Comparison of ENCODE assay signal across 8 cellular contexts in the genomic region with DNA sequence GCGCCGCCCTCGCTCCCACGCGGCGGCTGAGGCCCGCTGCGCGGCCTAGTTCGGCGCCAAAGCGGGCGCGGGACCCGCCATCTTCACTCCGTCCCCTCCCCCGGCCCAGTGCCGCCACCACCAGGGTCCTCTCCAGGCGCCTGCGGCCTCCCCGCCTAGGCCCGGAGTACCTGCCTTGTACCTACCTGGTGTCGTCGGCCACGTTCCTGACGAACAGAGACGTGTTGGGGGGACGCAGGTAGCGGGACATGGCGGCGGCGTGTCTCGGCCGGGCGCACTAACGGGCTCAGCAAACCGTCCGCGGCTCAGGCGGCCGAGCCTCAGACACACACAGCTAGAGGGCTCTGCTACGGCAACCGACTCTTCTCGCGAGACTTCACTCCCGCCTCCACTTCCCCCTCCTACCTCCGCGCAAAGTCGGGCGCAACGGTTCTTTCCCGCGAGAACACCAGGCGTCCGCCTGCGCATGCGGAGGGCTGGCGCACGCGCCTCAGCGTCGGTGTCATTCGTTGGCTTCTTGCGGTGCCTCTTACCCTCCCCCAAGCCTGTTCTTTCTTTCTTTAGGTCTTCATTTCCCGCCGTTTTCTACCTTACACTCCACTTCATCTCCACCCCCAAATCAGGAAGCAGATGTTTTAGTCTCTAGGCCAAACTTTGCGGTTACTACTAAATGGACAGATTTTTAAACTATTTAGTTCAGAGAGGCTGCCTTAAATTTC.
DNase-seq lines count a peak whose midpoint lies in the region; ATAC-seq and TF ChIP-seq lines count a peak whose summit lies in the region.

A gene (minus strand): TSS at position 322 of the 719 bp plus-strand sequence. CDS start 72 bp downstream, at position 250.

- TF ChIP-seq CTCF in AG10803 (conservative IDR thresholded peaks at IDR 0.05; ENCODE audit: low read length): peak; percentile 39

- DNase-seq in AG10803 (ENCODE audit: low read depth): peak; percentile 98
- peak; percentile 97 for DNase-seq in NCI-H345 treated with DMSO at 0.1 percent for 48 hours (lab: John Stamatoyannopoulos, UW; ENCODE audit: unreplicated experiment)
- DNase-seq in activated CD4-positive, CD25-positive, alpha-beta regulatory T cell (lab: John Stamatoyannopoulos, UW): peak; percentile 91 to 95 (median 93)
- peak; percentile 97 for DNase-seq in central memory CD4-positive, alpha-beta T cell
- peak; percentile 99 for DNase-seq in inferior parietal cortex (ENCODE audit: extremely low spot score)
- peak; percentile 94 to 96 for DNase-seq in stimulated activated CD4-positive, alpha-beta T cell treated with anti-CD3 and anti-CD28 coated beads, Interleukin-12 subunit alpha, Interleukin-12 subunit beta, amount 100 ng/mL, for 24 hours (ENCODE audit: low read depth in 2 of 2)

- ATAC-seq in GM19025 (IDR thresholded peaks at IDR 0.05; ENCODE audit: low read depth, unreplicated experiment) (peak; percentile 83), HG03342 (IDR thresholded peaks at IDR 0.05; ENCODE audit: unreplicated experiment) (peak; percentile 92)

- peak within 1 kb of the TSS; percentile 94 for H3K4me3 ChIP-seq in AG10803 (ENCODE audit: low read length)

Comparison
In these comparisons a context has a peak if more than half of its experiments do, and no peak if none do; other contexts are left out.
1. Peak in every context shown above with its lines: DNase-seq, ATAC-seq and H3K4me3 ChIP-seq.